In the genomic region with DNA sequence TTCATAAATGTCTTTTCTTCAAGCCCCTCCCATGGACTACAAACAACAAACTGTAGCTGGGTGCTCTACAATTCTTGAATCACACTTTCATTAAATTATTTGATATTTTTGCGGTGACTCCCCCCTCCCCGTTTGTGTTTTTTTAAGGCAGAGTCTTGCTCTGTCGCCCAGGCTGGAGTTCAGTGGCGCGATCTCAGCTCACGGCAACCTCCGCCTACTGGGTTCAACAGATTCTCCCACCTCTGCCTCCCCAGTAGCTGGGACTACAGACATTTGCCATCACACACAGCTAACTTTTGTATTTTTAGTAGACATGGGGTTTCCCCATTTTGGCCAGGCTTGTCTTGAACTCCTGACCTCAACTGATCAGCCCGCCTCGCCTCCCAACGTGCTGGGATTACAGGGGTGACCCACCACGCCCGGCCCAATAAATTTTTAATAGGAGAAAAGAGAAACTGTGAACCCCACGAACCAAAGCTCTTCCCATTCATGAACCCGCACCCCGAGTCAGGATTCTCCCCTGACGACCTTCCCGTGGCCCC, we compare ENCODE assay signal across 8 cellular contexts. TPM values are rescaled to one million over a fixed set of nuclear protein-coding genes. Genes with fewer than 3 reads are reported as not detected.
DNase-seq lines count a peak whose midpoint lies in the region; ATAC-seq and TF ChIP-seq lines count a peak whose summit lies in the region.

No MANE protein-coding gene starts in this region.

- ATAC-seq in GM21381 (IDR thresholded peaks at IDR 0.05; ENCODE audit: unreplicated experiment) (peak; percentile 11), HG03175 (IDR thresholded peaks at IDR 0.05; ENCODE audit: unreplicated experiment) (no peak)

- H3K36me3 ChIP-seq in WERI-Rb-1 (peaks cover 22% of the 10 kb centered on the region), smooth muscle cell (ENCODE audit: low read depth) (no peaks in the 10 kb centered on the region)

- peak overlapping the region; percentile 84 for H3K9ac ChIP-seq in smooth muscle cell (ENCODE audit: low read depth)

- DNase-seq in WERI-Rb-1 (no peak), foreskin fibroblast (no peak), smooth muscle cell (lab: John Stamatoyannopoulos, UW; ENCODE audit: unreplicated experiment) (no peak), SW480 (ENCODE audit: low spot score) (no peak)
- DNase-seq in activated effector memory CD4-positive, alpha-beta T cell treated with Interleukin-2 at 50 U/mL for 16 hours = no peak
- no peak for DNase-seq in activated CD4-positive, CD25-positive, alpha-beta regulatory T cell (lab: John Stamatoyannopoulos, UW)

- peaks cover 52% of the 10 kb centered on the region for H3K79me2 ChIP-seq in smooth muscle cell (ENCODE audit: low read depth)

- peak overlapping the region; percentile 83 for H3K4me2 ChIP-seq in smooth muscle cell

- H3K27me3 ChIP-seq in WERI-Rb-1 (ENCODE audit: insufficient read depth, low read depth, severe bottlenecking) (no peaks in the 10 kb centered on the region), smooth muscle cell (ENCODE audit: low read depth) (no peaks in the 10 kb centered on the region)

- 30% methylated on average over 17 of the region's 17 CpGs for WGBS in smooth muscle cell (ENCODE audit: low lambda C conversion rate)

- H3K27ac ChIP-seq in WERI-Rb-1 (peak overlapping the region; percentile 95), smooth muscle cell (ENCODE audit: low read depth) (peak overlapping the region; percentile 90)

- no peaks in the 10 kb centered on the region for H3F3A ChIP-seq in smooth muscle cell (ENCODE audit: low read depth)

- no peaks in the 10 kb centered on the region for H3K9me3 ChIP-seq in WERI-Rb-1 (ENCODE audit: severe bottlenecking)
- H3K9me3 ChIP-seq in smooth muscle cell (replicated peaks; ENCODE audit: low read depth) = no peaks in the 10 kb centered on the region

- H2AFZ ChIP-seq in smooth muscle cell (ENCODE audit: low read depth) = peak overlapping the region; percentile 82

- H4K20me1 ChIP-seq in smooth muscle cell (ENCODE audit: low read depth) = peaks cover 15% of the 10 kb centered on the region

- H3K4me3 ChIP-seq in WERI-Rb-1 (ENCODE audit: low read depth, low read length) (peak overlapping the region; percentile 98), foreskin fibroblast (ENCODE audit: low read depth in 1 of 2, low read length in 2 of 2) (peak overlapping the region; percentile 63 to 76), smooth muscle cell (peak overlapping the region; percentile 81)

- H3K4me1 ChIP-seq in smooth muscle cell (ENCODE audit: low read depth) = no peaks in the 10 kb centered on the region

- TF ChIP-seq CTCF in WERI-Rb-1 (IDR thresholded peaks at IDR 0.05; ENCODE audit: low read depth, low read length) = no peak
- TF ChIP-seq CTCF in foreskin fibroblast (IDR thresholded peaks at IDR 0.05; ENCODE audit: low read depth, low read length) = no peak
- no peak for TF ChIP-seq CTCF in smooth muscle cell (IDR thresholded peaks at IDR 0.05; ENCODE audit: borderline replicate concordance, insufficient read depth, poor library complexity, severe bottlenecking)

RNA-seq across cellular contexts. Expression of a gene that starts 0.7 kb away (rescaled TPM):
- total RNA-seq in smooth muscle cell = 27.7 and 41.9 TPM in 2 replicates
- 6.7 and 10.6 TPM in 2 replicates for polyA plus RNA-seq in smooth muscle cell

RNA-seq across cellular contexts. Expression of a gene that starts 44.8 kb away (rescaled TPM):
- 11.7 and 17.1 TPM in 2 replicates for total RNA-seq in smooth muscle cell
- polyA plus RNA-seq in smooth muscle cell = 3.2 and 7.9 TPM in 2 replicates
